28 cellular contexts compared by ENCODE assay signal in genomic region chr18:11899063-11899462, GRCh38.
"Had no signal": no experiment of that assay in that cellular context is flagged by ENCODE, and none has a peak within 500 bp of the region (broad histone marks: within the 10 kb centered on the region; RNA-seq: fewer than 3 reads in every experiment).

No MANE protein-coding gene starts in this region.

- H3K27me3 Mint-ChIP-seq: activated CD4-positive, alpha-beta T cell treated with anti-CD3 and anti-CD28 coated beads, Interleukin-2, amount 10 ng/mL, durations not matched to agents 24 days and 14 days; activated CD8-positive, alpha-beta T cell treated with anti-CD3 and anti-CD28 coated beads for 36 hours; activated naive CD4-positive, alpha-beta T cell treated with anti-CD3 and anti-CD28 coated beads, Interleukin-2, amount 50 U/mL, for 24 hours; T-cell had no signal

- DNase-seq: activated CD4-positive, alpha-beta T cell treated with anti-CD3 and anti-CD28 coated beads, Interleukin-2, amount 10 ng/mL, durations not matched to agents 24 days and 14 days; activated CD4-positive, alpha-beta T cell treated with anti-CD3 and anti-CD28 coated beads, Interleukin-2, amount 50 U/mL, for 4 hours; activated CD8-positive, alpha-beta T cell treated with anti-CD3 and anti-CD28 coated beads for 36 hours; activated gamma-delta T cell; activated naive CD4-positive, alpha-beta T cell treated with Interleukin-2 at 50 U/mL for 16 hours; activated T-cell treated with anti-CD3 and anti-CD28 coated beads, Interleukin-2, amount 50 U/mL, for 1 hour; adrenal gland; body of pancreas; Kasumi-1; KG1; MM.1S; NCI-H1092; NCI-H1436 treated with DMSO at 0.1 percent for 48 hours; NCI-H1694 treated with DMSO at 0.1 percent for 48 hours; NCI-H2029; NCI-H345; NCI-H524 treated with DMSO at 0.1 percent for 48 hours; PC-3; Peyer's patch; RPMI8226; SHP77 treated with DMSO at 0.1 percent for 48 hours; T-cell; T-helper 2 cell; T-helper 9 cell had no signal

- H3K9me3 Mint-ChIP-seq: activated CD4-positive, alpha-beta T cell treated with anti-CD3 and anti-CD28 coated beads, Interleukin-2, amount 10 ng/mL, durations not matched to agents 24 days and 14 days; activated CD8-positive, alpha-beta T cell treated with anti-CD3 and anti-CD28 coated beads for 36 hours; activated naive CD4-positive, alpha-beta T cell treated with anti-CD3 and anti-CD28 coated beads, Interleukin-2, amount 50 U/mL, for 24 hours; activated T-helper 2 cell treated with anti-CD3 and anti-CD28 coated beads, Interferon-gamma antibody, Interleukin-2, Interleukin-4, amounts not matched to agents 10 μg/mL and 5 μg/mL and 100 μg/mL, durations not matched to agents 14 hours and 24 hours and 36 hours; T-cell had no signal

- H3K36me3 ChIP-seq: breast epithelium had no signal

- H3K4me1 ChIP-seq: adrenal gland, body of pancreas, breast epithelium, Peyer's patch had no signal

- H3K27ac Mint-ChIP-seq: activated CD8-positive, alpha-beta T cell treated with anti-CD3 and anti-CD28 coated beads for 36 hours; activated naive CD4-positive, alpha-beta T cell treated with anti-CD3 and anti-CD28 coated beads, Interleukin-2, amount 50 U/mL, for 24 hours; activated T-helper 2 cell treated with anti-CD3 and anti-CD28 coated beads, Interferon-gamma antibody, Interleukin-2, Interleukin-4, amounts not matched to agents 10 μg/mL and 5 μg/mL and 100 μg/mL, durations not matched to agents 14 hours and 24 hours and 36 hours; T-cell had no signal

- ATAC-seq: activated CD8-positive, alpha-beta T cell treated with anti-CD3 and anti-CD28 coated beads for 36 hours; body of pancreas; PC-3; SK-N-SH treated with all-trans-retinoic acid at 6 μM for 48 hours; T-cell had no signal

- H3K9me3 ChIP-seq: adrenal gland, body of pancreas, breast epithelium, Peyer's patch had no signal

- H3K27ac ChIP-seq: adrenal gland, body of pancreas, breast epithelium, Peyer's patch had no signal

- H3K4me3 ChIP-seq: adrenal gland, body of pancreas, breast epithelium, Peyer's patch had no signal

- H3K4me3 Mint-ChIP-seq: activated CD4-positive, alpha-beta T cell treated with anti-CD3 and anti-CD28 coated beads, Interleukin-2, amount 10 ng/mL, durations not matched to agents 24 days and 14 days; activated CD8-positive, alpha-beta T cell treated with anti-CD3 and anti-CD28 coated beads for 36 hours; activated naive CD4-positive, alpha-beta T cell treated with anti-CD3 and anti-CD28 coated beads, Interleukin-2, amount 50 U/mL, for 24 hours; T-cell had no signal

- H3K27me3 ChIP-seq: adrenal gland, body of pancreas, breast epithelium, Peyer's patch had no signal
